ENCODE assay signal across 1 cellular context in genomic region chr6:63049216-63049615, GRCh38.
TF ChIP-seq lines count a peak whose summit lies in the region.

No MANE protein-coding gene starts in this region.

TF ChIP-seq in GM23338, 12 proteins besides CTCF, POLR2A, EP300 and RAD21 (continued from another document):
- TF ChIP-seq ZNF462 (CRISPR knock-in tag; IDR thresholded peaks at IDR 0.05) (no peak), ZNF114 (CRISPR knock-in tag; IDR thresholded peaks at IDR 0.05) (no peak), ETS1 (IDR thresholded peaks at IDR 0.05) (no peak), POLR2AphosphoS5 (IDR thresholded peaks at IDR 0.05; ENCODE audit: low read depth) (no peak), REST (IDR thresholded peaks at IDR 0.05; ENCODE audit: unreplicated experiment) (no peak), EZH2 (IDR thresholded peaks at IDR 0.05; ENCODE audit: low read depth, unreplicated experiment) (no peak), ZNF331 (CRISPR knock-in tag; IDR thresholded peaks at IDR 0.05; ENCODE audit: low read depth) (no peak), JUNB (IDR thresholded peaks at IDR 0.05; ENCODE audit: unreplicated experiment) (no peak), EZH2phosphoT487 (IDR thresholded peaks at IDR 0.05; ENCODE audit: unreplicated experiment) (no peak), STAT1 (IDR thresholded peaks at IDR 0.05; ENCODE audit: unreplicated experiment) (no peak), NANOG (IDR thresholded peaks at IDR 0.05; ENCODE audit: borderline replicate concordance) (no peak)
